20 cellular contexts compared by ENCODE assay signal in genomic region chr22:37362618-37363017, GRCh38.
DNase-seq lines count a peak whose midpoint lies in the region; ATAC-seq and TF ChIP-seq lines count a peak whose summit lies in the region.
"Had no signal": no experiment of that assay in that cellular context is flagged by ENCODE, and none has a peak within 500 bp of the region (broad histone marks: within the 10 kb centered on the region; RNA-seq: fewer than 3 reads in every experiment).

No MANE protein-coding gene starts in this region.

- 66 to 89% (median 73%) methylated on average over 3 of the region's 3 CpGs for WGBS in heart left ventricle, 4 donors
- WGBS in H9 (ENCODE audit: extremely low coverage, insufficient read length, low lambda C conversion rate) = no CpG with 5 or more reads among the region's 3 CpGs

- in situ Hi-C loops in HAP-1 (cut with MboI; ENCODE audit: low sequenced_read_pairs) = no loop called here

- no peak overlapping the region for H4K91ac ChIP-seq in H9 (ENCODE audit: insufficient read length, low read depth, low read length)

- peak; percentile 25 for ATAC-seq in Right ventricle myocardium superior (ENCODE audit: poor library complexity)
- no peak for ATAC-seq in heart left ventricle
- ATAC-seq: CD8-positive, alpha-beta T cell; Right ventricle myocardium inferior had no signal

- H3K56ac ChIP-seq in H9 (ENCODE audit: insufficient read length, low read depth, low read length) = no peak overlapping the region

- H3K4me1 ChIP-seq in heart left ventricle (no peaks in the 10 kb centered on the region), H9 (ENCODE audit: insufficient read depth, low read length) (no peaks in the 10 kb centered on the region), HAP-1 (no peaks in the 10 kb centered on the region), neural progenitor cell (peaks cover 3% of the 10 kb centered on the region), BE2C (no peaks in the 10 kb centered on the region)

- no peak overlapping the region for H3K4me3 Mint-ChIP-seq in H9
- H3K4me3 Mint-ChIP-seq in neural progenitor cell = no peak overlapping the region
- H3K4me3 Mint-ChIP-seq: CD8-positive, alpha-beta T cell had no signal

- H3K23me2 ChIP-seq in H9 (ENCODE audit: insufficient read length, low read depth, low read length, poor library complexity, severe bottlenecking) = no peaks in the 10 kb centered on the region

- no peak overlapping the region for H2AK5ac ChIP-seq in H9 (ENCODE audit: insufficient read length, low read length)

- no peak overlapping the region for H3K14ac ChIP-seq in H9 (ENCODE audit: insufficient read depth, low read length)

- intact Hi-C loops in Right ventricle myocardium superior (cut with DNase I) = no loop called here
- intact Hi-C loops in heart left ventricle (cut with DNase I) = no loop called here

- H3K36me3 ChIP-seq in heart left ventricle (no peaks in the 10 kb centered on the region), WERI-Rb-1 (no peaks in the 10 kb centered on the region), HAP-1 (replicated peaks) (no peaks in the 10 kb centered on the region), neural progenitor cell (no peaks in the 10 kb centered on the region), BE2C (no peaks in the 10 kb centered on the region)
- H3K36me3 ChIP-seq: MG63 had no signal

- H3K27me3 ChIP-seq in heart left ventricle (peaks cover 0 to 22% (median 0%) of the 10 kb centered on the region in 9 donors), WERI-Rb-1 (ENCODE audit: insufficient read depth, low read depth, severe bottlenecking) (no peaks in the 10 kb centered on the region), H9 (ENCODE audit: insufficient read depth, low read length) (no peaks in the 10 kb centered on the region), HAP-1 (ENCODE audit: low read depth) (no peaks in the 10 kb centered on the region), neural progenitor cell (no peaks in the 10 kb centered on the region), BE2C (no peaks in the 10 kb centered on the region)
- H3K27me3 ChIP-seq: MG63 had no signal

- H3K4me2 ChIP-seq in H9 (ENCODE audit: insufficient read depth, insufficient read length, low read length) (no peak overlapping the region), neural progenitor cell (no peak overlapping the region)

- H3K27ac Mint-ChIP-seq in H9 (no peak overlapping the region), neural progenitor cell (no peak overlapping the region)
- H3K27ac Mint-ChIP-seq: CD8-positive, alpha-beta T cell had no signal

- no peak overlapping the region for H3T11ph ChIP-seq in H9 (ENCODE audit: low read length)

- H2BK20ac ChIP-seq in H9 (ENCODE audit: low read depth, low read length, poor library complexity, severe bottlenecking) = no peak overlapping the region

- TF ChIP-seq POLR2A in heart left ventricle (IDR thresholded peaks at IDR 0.05) = no peak

- no peak for DNase-seq in Right ventricle myocardium superior
- no peak for DNase-seq in heart left ventricle
- DNase-seq in WERI-Rb-1 = no peak
- DNase-seq in fibroblast of the aortic adventitia (ENCODE audit: low read depth) = peak; percentile 40
- DNase-seq in H9 = no peak
- DNase-seq in HAP-1 (ENCODE audit: low spot score in 2 of 2) = no peak
- DNase-seq in neural progenitor cell (ENCODE audit: low spot score) = no peak
- no peak for DNase-seq in BE2C
- DNase-seq: CD8-positive, alpha-beta T cell; DMS79; H7; Kasumi-1; MG63; NCI-H1048; NCI-H1436 treated with DMSO at 0.1 percent for 48 hours; NCI-H2081; NCI-H446 treated with DMSO at 0.1 percent for 48 hours; NCI-H69 had no signal

- H3K27me3 Mint-ChIP-seq in H9 (ENCODE audit: low read depth) (peaks cover 24% of the 10 kb centered on the region), neural progenitor cell (ENCODE audit: insufficient read depth, low read depth) (peaks cover 8% of the 10 kb centered on the region)

- no peak overlapping the region for H2BK15ac ChIP-seq in H9 (ENCODE audit: low read depth, low read length)

- H3K27ac ChIP-seq in heart left ventricle (no peak overlapping the region), WERI-Rb-1 (peak overlapping the region; percentile 69; the same call in 1 of the 2 replicates), H9 (ENCODE audit: insufficient read length, low read depth, low read length) (no peak overlapping the region), neural progenitor cell (no peak overlapping the region)
- H3K27ac ChIP-seq: 22Rv1 had no signal

- H3K4me3 ChIP-seq in heart left ventricle (no peak overlapping the region), WERI-Rb-1 (ENCODE audit: low read depth, low read length) (no peak overlapping the region), fibroblast of the aortic adventitia (ENCODE audit: low read depth, low read length) (no peak overlapping the region), HAP-1 (no peak overlapping the region), neural progenitor cell (no peak overlapping the region), BE2C (ENCODE audit: low read depth, low read length) (no peak overlapping the region)
- H3K4me3 ChIP-seq: MG63 had no signal

- H4K8ac ChIP-seq in H9 (replicated peaks; ENCODE audit: insufficient read length, low read depth, low read length) = no peak overlapping the region

- no peak overlapping the region for H2AFZ ChIP-seq in H9 (ENCODE audit: low read length)
- no peak overlapping the region for H2AFZ ChIP-seq in neural progenitor cell (replicated peaks)

- H3K23ac ChIP-seq in H9 (ENCODE audit: insufficient read length, low read depth, low read length) = no peak overlapping the region

- H4K5ac ChIP-seq in H9 (ENCODE audit: insufficient read length, low read depth, low read length) = no peak overlapping the region

- H3K79me1 ChIP-seq in H9 (ENCODE audit: insufficient read depth, low read depth, low read length, poor library complexity, severe bottlenecking) = no peaks in the 10 kb centered on the region

- TF ChIP-seq CTCF in heart left ventricle (IDR thresholded peaks at IDR 0.05) (no peak), WERI-Rb-1 (IDR thresholded peaks at IDR 0.05; ENCODE audit: low read depth, low read length) (no peak), fibroblast of the aortic adventitia (IDR thresholded peaks at IDR 0.05; ENCODE audit: insufficient read depth, low read length) (no peak), H9 (conservative IDR thresholded peaks at IDR 0.05) (no peak), neural progenitor cell (IDR thresholded peaks at IDR 0.05) (no peak), BE2C (IDR thresholded peaks at IDR 0.05; ENCODE audit: low read depth, low read length) (no peak)

- H3K9me3 Mint-ChIP-seq in H9 (no peaks in the 10 kb centered on the region), neural progenitor cell (no peaks in the 10 kb centered on the region)
- H3K9me3 Mint-ChIP-seq: CD8-positive, alpha-beta T cell had no signal

- H2BK120ac ChIP-seq in H9 (ENCODE audit: low read depth, low read length, poor library complexity, severe bottlenecking) = no peak overlapping the region

- no peaks in the 10 kb centered on the region; a peak in 1 of 7 replicates for H3K36me3 Mint-ChIP-seq in H9 (ENCODE audit: insufficient read depth in 1 of 3, low read depth in 3 of 3)
- no peaks in the 10 kb centered on the region for H3K36me3 Mint-ChIP-seq in neural progenitor cell
- H3K36me3 Mint-ChIP-seq: CD8-positive, alpha-beta T cell had no signal

- H3K9me3 ChIP-seq in heart left ventricle (no peaks in the 10 kb centered on the region), WERI-Rb-1 (ENCODE audit: severe bottlenecking) (no peaks in the 10 kb centered on the region), H9 (ENCODE audit: control insufficient read depth, low read depth, low read length) (no peaks in the 10 kb centered on the region), HAP-1 (no peaks in the 10 kb centered on the region), neural progenitor cell (ENCODE audit: low read depth) (no peaks in the 10 kb centered on the region), BE2C (no peaks in the 10 kb centered on the region)
- H3K9me3 ChIP-seq: MG63 had no signal

- H4K20me1 ChIP-seq in H9 (ENCODE audit: control insufficient read depth, insufficient read depth, insufficient read length) (no peaks in the 10 kb centered on the region), neural progenitor cell (ENCODE audit: low read depth) (no peaks in the 10 kb centered on the region)

- H2BK5ac ChIP-seq in H9 (ENCODE audit: insufficient read length, low read length) = no peak overlapping the region

- no peak overlapping the region for H2BK12ac ChIP-seq in H9 (ENCODE audit: insufficient read length, low read depth, low read length)

- H3K4ac ChIP-seq in H9 (ENCODE audit: low read depth, low read length) = no peak overlapping the region

- H3K4me1 Mint-ChIP-seq in H9 (peaks cover 15 to 34% of the 10 kb centered on the region in 2 experiments), neural progenitor cell (peaks cover 12% of the 10 kb centered on the region)

- H3K9ac ChIP-seq in H9 (ENCODE audit: extremely low read depth, insufficient read length, low read length) (no peak overlapping the region), neural progenitor cell (no peak overlapping the region)

- H3K18ac ChIP-seq in H9 (ENCODE audit: insufficient read length, low read depth, low read length) = no peak overlapping the region

- no peaks in the 10 kb centered on the region for H3K79me2 ChIP-seq in H9 (ENCODE audit: insufficient read depth, low read length)
- H3K79me2 ChIP-seq in neural progenitor cell (ENCODE audit: low read depth) = no peaks in the 10 kb centered on the region

- no peaks in the 10 kb centered on the region for H3F3A ChIP-seq in neural progenitor cell (ENCODE audit: low read depth)
